ENCODE assay signal across 8 cellular contexts in the genomic region with DNA sequence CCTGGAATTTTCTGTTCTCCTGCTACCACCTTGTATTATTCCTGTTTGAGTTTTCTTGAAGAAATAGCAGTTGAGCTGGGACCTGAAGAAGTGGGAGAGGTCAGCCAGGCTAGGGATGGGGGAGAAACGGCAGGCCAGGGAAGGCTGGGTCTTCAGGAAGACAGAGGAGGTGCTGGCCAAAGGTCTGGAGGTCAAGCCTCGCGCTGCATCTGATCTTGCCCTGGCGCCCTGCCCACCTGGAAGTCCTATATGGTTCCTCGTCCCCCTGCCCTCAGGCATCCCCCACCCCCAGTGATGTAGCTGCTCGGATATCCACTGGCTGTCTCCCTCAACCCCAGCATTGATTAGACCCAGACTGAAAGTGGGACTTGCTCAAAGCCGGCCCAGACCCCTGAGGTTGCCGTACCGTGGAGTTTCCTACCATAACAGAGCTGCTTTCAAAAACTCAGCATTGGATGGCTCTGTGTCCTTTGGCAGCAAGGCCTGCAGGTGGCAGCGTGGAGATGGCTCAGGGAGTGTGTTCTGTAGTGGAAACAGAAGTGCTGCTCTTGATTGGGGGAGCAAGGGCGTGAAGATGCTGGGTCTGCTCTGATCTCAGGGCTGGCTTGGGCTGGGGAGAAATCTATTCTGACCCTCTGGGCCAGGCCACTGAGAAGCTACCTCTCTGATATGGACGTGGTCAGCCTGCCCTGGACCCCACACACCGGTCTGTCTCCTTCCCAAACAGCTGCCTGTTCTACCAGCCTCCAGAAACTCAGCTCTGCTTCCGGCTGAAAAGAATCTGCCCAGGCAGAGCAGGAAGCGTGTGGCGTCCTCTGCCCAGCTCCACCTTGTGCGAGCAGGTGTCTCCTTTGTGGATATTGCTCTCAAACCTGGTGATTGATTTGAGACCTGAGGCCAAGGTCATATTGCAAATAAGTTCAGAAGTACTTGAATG.
DNase-seq lines count a peak whose midpoint lies in the region; ATAC-seq and TF ChIP-seq lines count a peak whose summit lies in the region.

No MANE protein-coding gene starts in this region.

- no peak overlapping the region for H3K4me3 ChIP-seq in vagina

- H3K4me3 Mint-ChIP-seq in nephron: no peak overlapping the region

- H3K27ac Mint-ChIP-seq in nephron: peak overlapping the region in 1 of 3 experiments; percentile 76

- DNase-seq in activated gamma-delta T cell treated with Interleukin-2 at 50 U/mL for 16 hours (peak; percentile 36), activated gamma-delta T cell (lab: John Stamatoyannopoulos, UW) (no peak), NCI-H748 (lab: John Stamatoyannopoulos, UW; ENCODE audit: unreplicated experiment) (peak; percentile 76), fibroblast of gingiva (ENCODE audit: low read depth) (peak; percentile 27), vagina (ENCODE audit: extremely low spot score in 2 of 2) (no peak)
- DNase-seq in activated CD8-positive, alpha-beta memory T cell treated with anti-CD3 and anti-CD28 coated beads, Interleukin-2, amount 50 U/mL, for 4 hours: peak; percentile 32

- no peaks in the 10 kb centered on the region for H3K27me3 ChIP-seq in vagina

- no peaks in the 10 kb centered on the region for H3K9me3 Mint-ChIP-seq in nephron

- intact Hi-C loops in vagina (cut with DNase I): no loop called here

- H3K36me3 ChIP-seq in vagina: no peaks in the 10 kb centered on the region

- no peak overlapping the region for H3K27ac ChIP-seq in vagina

- peaks cover 33% of the 10 kb centered on the region for H3K4me1 Mint-ChIP-seq in nephron

- no peak for TF ChIP-seq POLR2A in vagina (IDR thresholded peaks at IDR 0.05)

- H3K9me3 ChIP-seq in vagina: no peaks in the 10 kb centered on the region

- no peaks in the 10 kb centered on the region for H3K36me3 Mint-ChIP-seq in nephron (ENCODE audit: low read depth)

- ATAC-seq in HG03520 (IDR thresholded peaks at IDR 0.05; ENCODE audit: unreplicated experiment): peak; percentile 53

- peaks cover 12% of the 10 kb centered on the region for H3K27me3 Mint-ChIP-seq in nephron (ENCODE audit: low read depth)

- TF ChIP-seq CTCF in nephron (IDR thresholded peaks at IDR 0.05; ENCODE audit: unreplicated experiment in 3 of 3): peak; percentile 73 to 75 (median 73)
- peak in 2 of 3 experiments; percentile 19 to 33 for TF ChIP-seq CTCF in vagina (IDR thresholded peaks at IDR 0.05)

- H3K4me1 ChIP-seq in vagina: peaks cover 24% of the 10 kb centered on the region

Comparison
In these comparisons a context has a peak if more than half of its experiments do, and no peak if none do; other contexts are left out.
1. DNase-seq: peak in activated gamma-delta T cell treated with Interleukin-2 at 50 U/mL for 16 hours (single experiment), NCI-H748 (single experiment), activated CD8-positive, alpha-beta memory T cell treated with anti-CD3 and anti-CD28 coated beads, Interleukin-2, amount 50 U/mL, for 4 hours (single experiment) and fibroblast of gingiva (single experiment); none in activated gamma-delta T cell (single experiment) and vagina (0 of 2).